Comparison of ENCODE assay signal across 11 cellular contexts in the genomic region with DNA sequence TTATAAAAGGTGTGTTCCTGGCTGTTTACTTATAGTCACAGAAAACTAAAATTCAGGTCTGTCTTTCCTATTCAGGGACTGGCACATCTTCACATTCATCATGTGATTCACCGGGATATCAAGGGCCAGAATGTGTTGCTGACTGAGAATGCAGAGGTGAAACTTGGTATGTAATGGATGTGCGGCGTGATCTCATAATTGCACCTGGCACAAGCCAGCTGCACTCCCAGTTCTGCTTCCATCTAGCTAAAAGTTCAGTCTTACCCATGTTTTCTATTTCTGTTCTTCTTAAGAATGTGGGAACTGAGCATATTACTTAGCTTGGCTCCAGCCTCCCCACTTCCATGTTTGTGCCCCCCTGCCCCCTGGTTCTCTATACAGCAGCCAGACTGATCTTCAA.
DNase-seq lines count a peak whose midpoint lies in the region; ATAC-seq and TF ChIP-seq lines count a peak whose summit lies in the region.
"Had no signal": no experiment of that assay in that cellular context is flagged by ENCODE, and none has a peak within 500 bp of the region (broad histone marks: within the 10 kb centered on the region; RNA-seq: fewer than 3 reads in every experiment).

No MANE protein-coding gene starts in this region.

- H3K27me3 Mint-ChIP-seq in activated CD4-positive, alpha-beta memory T cell treated with anti-CD3 and anti-CD28 coated beads, Interleukin-2, amount 10 ng/mL, durations not matched to agents 7 days and 5 days, result no peaks in the 10 kb centered on the region

- no peak overlapping the region for H3K4me3 Mint-ChIP-seq in activated CD4-positive, alpha-beta memory T cell treated with anti-CD3 and anti-CD28 coated beads, Interleukin-2, amount 10 ng/mL, durations not matched to agents 7 days and 5 days

- H4K20me1 ChIP-seq in hepatocyte (ENCODE audit: insufficient read depth, poor library complexity, severe bottlenecking), result no peaks in the 10 kb centered on the region

- H3K9me3 ChIP-seq in cardiac muscle cell (ENCODE audit: low read depth), result no peaks in the 10 kb centered on the region
- H3K9me3 ChIP-seq in hepatocyte (ENCODE audit: low read depth), result no peaks in the 10 kb centered on the region
- no peaks in the 10 kb centered on the region for H3K9me3 ChIP-seq in tibial artery
- no peaks in the 10 kb centered on the region for H3K9me3 ChIP-seq in upper lobe of right lung

- H3K79me2 ChIP-seq in hepatocyte, result peaks cover 40% of the 10 kb centered on the region

- POLR2A ChIA-PET in activated CD4-positive, alpha-beta memory T cell treated with anti-CD3 and anti-CD28 coated beads, Interleukin-2, amount 10 ng/mL, durations not matched to agents 7 days and 5 days (lab: Charles Lee), result interaction anchor here (1.7 kb wide), 1 partner anchor 132 kb away, joined by 12 read pairs; a partner anchor contains a TSS

- H3K4me2 ChIP-seq in hepatocyte, result peak overlapping the region; percentile 1

- TF ChIP-seq CTCF in cardiac muscle cell (IDR thresholded peaks at IDR 0.05; ENCODE audit: low read depth, low read length) (no peak), hepatocyte (IDR thresholded peaks at IDR 0.05; ENCODE audit: poor library complexity) (no peak), tibial artery (IDR thresholded peaks at IDR 0.05) (no peak), upper lobe of right lung (IDR thresholded peaks at IDR 0.05) (no peak)

- H3K4me1 ChIP-seq in cardiac muscle cell (ENCODE audit: low read depth) (peaks cover 20% of the 10 kb centered on the region), hepatocyte (ENCODE audit: insufficient read depth) (peaks cover 43% of the 10 kb centered on the region), tibial artery (peaks cover 0 to 51% (median 38%) of the 10 kb centered on the region in 4 donors), upper lobe of right lung (peaks cover 36% of the 10 kb centered on the region)

- H3K36me3 ChIP-seq in cardiac muscle cell, result peaks cover 9% of the 10 kb centered on the region
- no peaks in the 10 kb centered on the region for H3K36me3 ChIP-seq in hepatocyte (replicated peaks; ENCODE audit: insufficient read depth, low read depth)
- peaks cover 0 to 18% (median 15%) of the 10 kb centered on the region in 3 donors for H3K36me3 ChIP-seq in tibial artery
- H3K36me3 ChIP-seq in upper lobe of right lung, result peaks cover 44% of the 10 kb centered on the region

- CTCF ChIA-PET in activated CD4-positive, alpha-beta memory T cell treated with anti-CD3 and anti-CD28 coated beads, Interleukin-2, amount 10 ng/mL, durations not matched to agents 7 days and 5 days (lab: Charles Lee), result interaction anchor here (1.1 to 1.9 kb wide), 3 partner anchors 207 to 411 kb away, joined by 3 to 10 read pairs (median 4); no protein-coding TSS in a partner anchor

- 93% methylated on average over 3 of the region's 3 CpGs for WGBS in hepatocyte (ENCODE audit: low lambda C conversion rate, missing lambda C conversion rate)

- DNase-seq in cardiac muscle cell (ENCODE audit: low read depth in 1 of 2, low spot score in 1 of 2) (no peak), left cardiac atrium (no peak), hepatocyte (ENCODE audit: low spot score) (no peak), tibial artery (no peak), upper lobe of right lung (no peak), DMS53 treated with DMSO at 0.1 percent for 48 hours (lab: John Stamatoyannopoulos, UW; ENCODE audit: unreplicated experiment) (no peak)
- DNase-seq in activated naive CD4-positive, alpha-beta T cell treated with anti-CD3 and anti-CD28 coated beads, Interleukin-2, amount 50 U/mL, for 72 hours (ENCODE audit: low spot score in 2 of 2), result no peak
- DNase-seq in activated CD4-positive, alpha-beta memory T cell treated with anti-CD3 and anti-CD28 coated beads, Interleukin-2, amount 10 ng/mL, durations not matched to agents 7 days and 5 days, result no peak
- DNase-seq: NCI-H1436 treated with DMSO at 0.1 percent for 48 hours, NCI-H526 treated with DMSO at 0.1 percent for 48 hours had no signal

- H3K27ac ChIP-seq in cardiac muscle cell (peak overlapping the region; percentile 69), hepatocyte (peak overlapping the region; percentile 91), tibial artery (peak overlapping the region; percentile 5 to 40), upper lobe of right lung (no peak overlapping the region)

- intact Hi-C loops in left cardiac atrium (cut with DNase I) (loop anchor here (5.0 to 10.0 kb wide), 2 partner anchors 55 to 132 kb away; a partner anchor contains a TSS), tibial artery (cut with DNase I; ENCODE audit: low total_unique reads) (loop anchor here (5.0 kb wide), 2 partner anchors 132 to 312 kb away; a partner anchor contains a TSS), upper lobe of right lung (cut with DNase I) (loop anchor here (10.0 kb wide), 1 partner anchor 135 kb away; a partner anchor contains a TSS)

- H3K4me1 Mint-ChIP-seq in activated CD4-positive, alpha-beta memory T cell treated with anti-CD3 and anti-CD28 coated beads, Interleukin-2, amount 10 ng/mL, durations not matched to agents 7 days and 5 days, result peaks cover 57% of the 10 kb centered on the region

- H3K36me3 Mint-ChIP-seq in activated naive CD4-positive, alpha-beta T cell treated with anti-CD3 and anti-CD28 coated beads, Interleukin-2, amount 50 U/mL, for 72 hours, result peaks cover 10 to 30% of the 10 kb centered on the region in 2 donors
- peaks cover 44% of the 10 kb centered on the region for H3K36me3 Mint-ChIP-seq in activated CD4-positive, alpha-beta memory T cell treated with anti-CD3 and anti-CD28 coated beads, Interleukin-2, amount 10 ng/mL, durations not matched to agents 7 days and 5 days (ENCODE audit: low read depth)

- H3K27ac Mint-ChIP-seq in activated naive CD4-positive, alpha-beta T cell treated with anti-CD3 and anti-CD28 coated beads, Interleukin-2, amount 50 U/mL, for 72 hours, result peak overlapping the region; percentile 43 to 76
- H3K27ac Mint-ChIP-seq in activated CD4-positive, alpha-beta memory T cell treated with anti-CD3 and anti-CD28 coated beads, Interleukin-2, amount 10 ng/mL, durations not matched to agents 7 days and 5 days, result no peak overlapping the region

- no peak overlapping the region for H2AFZ ChIP-seq in hepatocyte

- ATAC-seq in left cardiac atrium (no peak), upper lobe of right lung (no peak)
- ATAC-seq in activated naive CD4-positive, alpha-beta T cell treated with anti-CD3 and anti-CD28 coated beads, Interleukin-2, amount 50 U/mL, for 72 hours, result no peak
- ATAC-seq: HCT116 had no signal

- no peaks in the 10 kb centered on the region for H3K9me3 Mint-ChIP-seq in activated naive CD4-positive, alpha-beta T cell treated with anti-CD3 and anti-CD28 coated beads, Interleukin-2, amount 50 U/mL, for 72 hours
- H3K9me3 Mint-ChIP-seq in activated CD4-positive, alpha-beta memory T cell treated with anti-CD3 and anti-CD28 coated beads, Interleukin-2, amount 10 ng/mL, durations not matched to agents 7 days and 5 days, result no peaks in the 10 kb centered on the region

- H3K27me3 ChIP-seq in cardiac muscle cell (no peaks in the 10 kb centered on the region), hepatocyte (no peaks in the 10 kb centered on the region), tibial artery (no peaks in the 10 kb centered on the region), upper lobe of right lung (no peaks in the 10 kb centered on the region)

- H3K9me2 ChIP-seq in hepatocyte (replicated peaks; ENCODE audit: insufficient read depth), result no peaks in the 10 kb centered on the region

- H3K4me3 ChIP-seq in cardiac muscle cell, result no peak overlapping the region
- no peak overlapping the region for H3K4me3 ChIP-seq in hepatocyte
- H3K4me3 ChIP-seq in tibial artery, result no peak overlapping the region
- no peak overlapping the region for H3K4me3 ChIP-seq in upper lobe of right lung
